ENCODE assay signal across 1 cellular context in genomic region chr17:66326476-66327047, GRCh38.
TF ChIP-seq lines count a peak whose summit lies in the region.

No MANE protein-coding gene starts in this region.

TF ChIP-seq in endothelial cell of umbilical vein, 7 proteins besides CTCF, POLR2A, EP300 and RAD21 (continued from another document):
- TF ChIP-seq JUN (IDR thresholded peaks at IDR 0.05; ENCODE audit: borderline replicate concordance, insufficient read depth, insufficient read length, low read depth): no peak
